ENCODE assay signal across 21 cellular contexts in the genomic region with DNA sequence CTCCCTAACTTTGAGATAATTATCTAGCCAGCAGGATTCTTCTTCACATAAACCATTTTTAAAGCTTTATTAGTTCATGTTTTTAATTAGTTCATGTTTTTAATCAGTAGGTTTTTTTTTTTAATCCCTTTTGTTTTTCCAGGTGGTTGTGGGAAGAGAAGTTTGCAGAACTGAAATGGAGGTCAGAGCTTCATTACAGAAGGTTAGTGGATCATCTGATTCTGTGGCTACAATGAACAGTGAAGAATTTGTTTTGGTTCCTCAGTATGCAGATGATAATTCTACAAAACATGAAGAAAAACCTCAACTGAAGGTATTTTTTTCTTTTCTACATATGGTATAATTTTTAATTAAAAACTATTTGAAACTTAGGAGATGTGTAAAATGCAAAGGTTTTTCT. TPM values are rescaled to one million over a fixed set of nuclear protein-coding genes. Genes with fewer than 3 reads are reported as not detected.
A peak's percentile ranks its signal among the peaks of the same experiment; 100 is the strongest.
DNase-seq lines count a peak whose midpoint lies in the region; ATAC-seq and TF ChIP-seq lines count a peak whose summit lies in the region.
"Had no signal": no experiment of that assay in that cellular context is flagged by ENCODE, and none has a peak within 500 bp of the region (broad histone marks: within the 10 kb centered on the region; RNA-seq: fewer than 3 reads in every experiment).

No MANE protein-coding gene starts in this region.

- CTCF ChIA-PET in mammary epithelial cell (lab: Charles Lee; ENCODE audit: low non-redundant PET), result interaction anchor here (0.8 kb wide), 1 partner anchor 101 kb away, joined by 3 read pairs; no protein-coding TSS in a partner anchor

- no peak overlapping the region for H3K27ac ChIP-seq in mammary epithelial cell (ENCODE audit: insufficient read depth, low read depth, low read length)
- H3K27ac ChIP-seq in breast epithelium, result no peak overlapping the region
- H3K27ac ChIP-seq in SU-DHL-6 (ENCODE audit: low read depth, low read length), result peak overlapping the region; percentile 45; the same call in 1 of the 2 replicates
- H3K27ac ChIP-seq: 22Rv1, SJSA1 had no signal

- H3K36me3 ChIP-seq in mammary epithelial cell (ENCODE audit: insufficient read depth, low read length) (no peaks in the 10 kb centered on the region), breast epithelium (no peaks in the 10 kb centered on the region), SU-DHL-6 (ENCODE audit: low read length) (0 out of 2 replicates have a peak, but pooled peaks cover 3% of the 10 kb centered on the region)
- H3K36me3 ChIP-seq: BE2C, SJSA1 had no signal

- H2AFZ ChIP-seq in mammary epithelial cell (ENCODE audit: low read depth, low read length), result no peak overlapping the region
- no peak overlapping the region for H2AFZ ChIP-seq in SU-DHL-6 (ENCODE audit: low read depth, low read length, severe bottlenecking)
- H2AFZ ChIP-seq: GM23338 had no signal

- peak overlapping the region; percentile 32 for H3K4me3 Mint-ChIP-seq in stimulated activated memory B cell treated with anti-CD40 and anti-IgM and Interleukin-4, amounts not matched to agents 10 μg/mL and 1 μg/mL and 100 μg/mL, for 72 hours
- H3K4me3 Mint-ChIP-seq: CD4-positive, alpha-beta T cell; GM23338 had no signal

- H3K27ac Mint-ChIP-seq in stimulated activated memory B cell treated with anti-CD40 and anti-IgM and Interleukin-4, amounts not matched to agents 10 μg/mL and 1 μg/mL and 100 μg/mL, for 72 hours, result no peak overlapping the region
- H3K27ac Mint-ChIP-seq: CD4-positive, alpha-beta T cell; GM23338 had no signal

- DNase-seq in mammary epithelial cell (no peak), breast epithelium (ENCODE audit: low spot score in 2 of 2) (no peak), fibroblast of mammary gland (ENCODE audit: low read depth) (peak; percentile 48), NCI-H1092 treated with DMSO at 0.1 percent for 48 hours (lab: John Stamatoyannopoulos, UW) (no peak)
- DNase-seq: BE2C; CD4-positive, alpha-beta T cell; KBM-7; NCI-H1092; NCI-H187; NCI-H345; NCI-H526; NK-92 treated with Interleukin-12 subunit alpha and Interleukin-12 subunit beta, amount 100 ng/mL, for 24 hours; PC-3 had no signal

- peak overlapping the region; percentile 11 for H3K9ac ChIP-seq in mammary epithelial cell (ENCODE audit: insufficient read depth, low read length)
- H3K9ac ChIP-seq in SU-DHL-6 (ENCODE audit: low read length), result no peak overlapping the region

- H3K4me1 ChIP-seq in mammary epithelial cell (ENCODE audit: insufficient read depth, low read length), result peaks cover 15% of the 10 kb centered on the region
- H3K4me1 ChIP-seq in breast epithelium, result no peaks in the 10 kb centered on the region
- H3K4me1 ChIP-seq: BE2C, SJSA1 had no signal

- H3K9me2 ChIP-seq in SU-DHL-6 (replicated peaks; ENCODE audit: insufficient read depth, low read length), result no peaks in the 10 kb centered on the region

- intact Hi-C loops in mammary epithelial cell (cut with micrococcal nuclease), result loop anchor here (5.0 to 10.0 kb wide), 2 partner anchors 142 to 244 kb away; no protein-coding TSS in a partner anchor
- intact Hi-C loops in breast epithelium (cut with DNase I; ENCODE audit: low total_unique reads), result no loop called here

- H3K4me3 ChIP-seq in mammary epithelial cell (replicated peaks in 1 of 3; ENCODE audit: insufficient read depth in 1 of 3, low read depth in 2 of 3, low read length in 3 of 3) (no peak overlapping the region), breast epithelium (no peak overlapping the region), SU-DHL-6 (ENCODE audit: insufficient read depth, low read length, poor library complexity, severe bottlenecking) (no peak overlapping the region), fibroblast of mammary gland (ENCODE audit: control insufficient read depth, low read depth, low read length) (no peak overlapping the region)
- H3K4me3 ChIP-seq: GM23338, SJSA1 had no signal

- H3K9me3 ChIP-seq in mammary epithelial cell (replicated peaks; ENCODE audit: insufficient read depth, low read length) (no peaks in the 10 kb centered on the region), breast epithelium (no peaks in the 10 kb centered on the region), SU-DHL-6 (ENCODE audit: insufficient read depth, low read length) (no peaks in the 10 kb centered on the region)
- H3K9me3 ChIP-seq: BE2C had no signal

- no peak for TF ChIP-seq POLR2A in breast epithelium (IDR thresholded peaks at IDR 0.05)

- no peak for TF ChIP-seq CTCF in mammary epithelial cell (conservative IDR thresholded peaks at IDR 0.05 in 1 of 2, IDR thresholded peaks at IDR 0.05 in 1 of 2; ENCODE audit: extremely low read depth in 1 of 2, insufficient read depth in 1 of 2, low read depth in 1 of 2, low read length in 2 of 2)
- TF ChIP-seq CTCF in breast epithelium (IDR thresholded peaks at IDR 0.05), result no peak
- TF ChIP-seq CTCF in SU-DHL-6 (IDR thresholded peaks at IDR 0.05; ENCODE audit: insufficient read depth, low read length, poor library complexity, severe bottlenecking), result no peak
- TF ChIP-seq CTCF in fibroblast of mammary gland (conservative IDR thresholded peaks at IDR 0.05; ENCODE audit: control insufficient read depth, insufficient read depth, low read depth, low read length), result no peak

- dilution Hi-C loops in mammary epithelial cell (cut with HindIII; ENCODE audit: low sequenced_read_pairs), result no loop called here

- H3K27me3 ChIP-seq in mammary epithelial cell (ENCODE audit: insufficient read depth, low read length) (no peaks in the 10 kb centered on the region), breast epithelium (no peaks in the 10 kb centered on the region), SU-DHL-6 (ENCODE audit: low read length) (no peaks in the 10 kb centered on the region)
- H3K27me3 ChIP-seq: BE2C, SJSA1 had no signal

- no peak for ATAC-seq in stimulated activated memory B cell treated with anti-CD40 and anti-IgM and Interleukin-4, amounts not matched to agents 10 μg/mL and 1 μg/mL and 100 μg/mL, for 72 hours
- ATAC-seq in HG02884 (IDR thresholded peaks at IDR 0.05; ENCODE audit: unreplicated experiment), result no peak
- ATAC-seq in HG02840 (IDR thresholded peaks at IDR 0.05; ENCODE audit: low FRiP score, unreplicated experiment), result no peak
- ATAC-seq: GM23338, HCT116, PC-3 had no signal

- H3K4me2 ChIP-seq in mammary epithelial cell (ENCODE audit: insufficient read depth, low read depth, low read length), result no peak overlapping the region
- peak overlapping the region; percentile 44 for H3K4me2 ChIP-seq in SU-DHL-6 (ENCODE audit: low read depth, low read length, poor library complexity, severe bottlenecking)
- H3K4me2 ChIP-seq: GM23338 had no signal

- H3K27me3 Mint-ChIP-seq in stimulated activated memory B cell treated with anti-CD40 and anti-IgM and Interleukin-4, amounts not matched to agents 10 μg/mL and 1 μg/mL and 100 μg/mL, for 72 hours, result no peaks in the 10 kb centered on the region
- H3K27me3 Mint-ChIP-seq: CD4-positive, alpha-beta T cell had no signal

- in situ Hi-C loops in mammary epithelial cell (cut with MboI; ENCODE audit: low sequenced_read_pairs in 2 of 2), result no loop called here

- no TSS peak for BruUV-seq in mammary epithelial cell (replicated peaks; lab: Mats Ljungman, UMichigan)

- 0 out of 2 replicates have a peak, but pooled peaks cover 5% of the 10 kb centered on the region for H3F3A ChIP-seq in SU-DHL-6 (ENCODE audit: insufficient read depth)

- peaks cover 22% of the 10 kb centered on the region for H3K36me3 Mint-ChIP-seq in stimulated activated memory B cell treated with anti-CD40 and anti-IgM and Interleukin-4, amounts not matched to agents 10 μg/mL and 1 μg/mL and 100 μg/mL, for 72 hours

- H3K4me1 Mint-ChIP-seq in stimulated activated memory B cell treated with anti-CD40 and anti-IgM and Interleukin-4, amounts not matched to agents 10 μg/mL and 1 μg/mL and 100 μg/mL, for 72 hours, result peaks cover 11% of the 10 kb centered on the region
- H3K4me1 Mint-ChIP-seq: GM23338 had no signal

- H3K9me3 Mint-ChIP-seq in stimulated activated memory B cell treated with anti-CD40 and anti-IgM and Interleukin-4, amounts not matched to agents 10 μg/mL and 1 μg/mL and 100 μg/mL, for 72 hours, result peaks cover 7% of the 10 kb centered on the region
- H3K9me3 Mint-ChIP-seq: CD4-positive, alpha-beta T cell had no signal

- H4K20me1 ChIP-seq in mammary epithelial cell (ENCODE audit: insufficient read depth, low read length), result no peaks in the 10 kb centered on the region
- 0 out of 2 replicates have a peak, but pooled peaks cover 4% of the 10 kb centered on the region for H4K20me1 ChIP-seq in SU-DHL-6 (ENCODE audit: low read depth, low read length)

- H3K79me2 ChIP-seq in mammary epithelial cell (ENCODE audit: insufficient read depth, low read length), result peaks cover 15% of the 10 kb centered on the region
- H3K79me2 ChIP-seq in SU-DHL-6 (ENCODE audit: insufficient read depth, low read length), result peaks cover 4% of the 10 kb centered on the region; the same call in 1 of the 2 replicates

RNA-seq across cellular contexts. Expression of a gene that starts 59.7 kb away (rescaled TPM):
- 10 to 100 TPM; 31.9 to 47.5 TPM for total RNA-seq in mammary epithelial cell
- polyA plus RNA-seq in mammary epithelial cell, result 12.3 TPM
- polyA minus RNA-seq in mammary epithelial cell, result 19.9 TPM
- total RNA-seq in breast epithelium, result 10 to 100 TPM; 41.3 to 83.7 (median 49.5) TPM
